In the genomic region with DNA sequence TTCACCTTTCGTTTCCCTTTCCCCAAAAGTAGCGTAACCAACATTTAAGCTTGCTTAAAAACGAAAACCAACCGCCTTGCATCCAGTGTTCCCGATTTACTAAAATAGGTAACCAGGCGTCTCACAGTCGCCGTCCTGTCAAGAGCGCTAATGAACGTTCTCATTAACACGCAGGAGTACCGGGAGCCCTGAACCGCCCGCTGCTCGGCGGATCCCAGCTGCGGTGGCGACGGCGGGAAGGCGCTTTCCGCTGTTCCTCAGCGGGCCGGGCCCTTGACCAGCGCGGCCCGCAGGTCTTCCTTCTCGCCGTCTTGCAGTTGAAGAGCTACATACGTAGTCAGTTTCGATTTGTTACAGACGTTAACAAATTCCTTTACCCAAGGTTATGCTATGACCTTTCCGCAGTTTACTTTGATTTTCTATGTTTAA, we compare ENCODE assay signal across 8 cellular contexts. TPM values are rescaled to one million over a fixed set of nuclear protein-coding genes. Genes with fewer than 3 reads are reported as not detected.
DNase-seq lines count a peak whose midpoint lies in the region; ATAC-seq, FAIRE-seq and TF ChIP-seq lines count a peak whose summit lies in the region.

No MANE protein-coding gene starts in this region.

- 2% methylated on average over 33 of the region's 33 CpGs for WGBS in thymus

- peaks cover 78% of the 10 kb centered on the region for H3K27me3 ChIP-seq in keratinocyte (ENCODE audit: control insufficient read depth, extremely low read depth, insufficient read depth, low read length)
- H3K27me3 ChIP-seq in thymus (ENCODE audit: control insufficient read depth, insufficient read depth), result peaks cover 60% of the 10 kb centered on the region

- TF ChIP-seq CTCF in keratinocyte (optimal IDR thresholded peaks at IDR 0.05 in 1 of 3, IDR thresholded peaks at IDR 0.05 in 1 of 3, conservative IDR thresholded peaks at IDR 0.05 in 1 of 3; ENCODE audit: extremely low read depth in 1 of 3, insufficient read depth in 2 of 3, low read length in 3 of 3) (no peak), GM10266 (IDR thresholded peaks at IDR 0.05; ENCODE audit: control insufficient read depth, insufficient read depth, low read depth, missing control alignments) (no peak)

- dilution Hi-C loops in keratinocyte (cut with MboI; ENCODE audit: extremely low pct_ligation_motif_present, low sequenced_read_pairs), result no loop called here

- no peak overlapping the region for H2AFZ ChIP-seq in keratinocyte (ENCODE audit: control insufficient read depth, low read length)

- H3K27ac ChIP-seq in keratinocyte (ENCODE audit: control insufficient read depth, insufficient read depth, low read length), result no peak overlapping the region
- H3K27ac ChIP-seq in thymus (ENCODE audit: low read depth), result no peak overlapping the region

- intact Hi-C loops in activated T-helper 2 cell treated with anti-CD3 and anti-CD28 coated beads, Interferon-gamma antibody, Interleukin-2, Interleukin-4, amounts not matched to agents 10 μg/mL and 5 μg/mL and 100 μg/mL, durations not matched to agents 14 hours and 24 hours and 36 hours (cut with micrococcal nuclease), result no loop called here

- peak; percentile 60 for DNase-seq in activated CD8-positive, alpha-beta memory T cell treated with anti-CD3 and anti-CD28 coated beads for 24 hours
- DNase-seq in activated CD8-positive, alpha-beta memory T cell treated with anti-CD3 and anti-CD28 coated beads, Interleukin-2, amount 50 U/mL, for 4 hours, result no peak
- no peak for DNase-seq in activated T-helper 2 cell treated with anti-CD3 and anti-CD28 coated beads, Interferon-gamma antibody, Interleukin-2, Interleukin-4, amounts not matched to agents 10 μg/mL and 5 μg/mL and 100 μg/mL, durations not matched to agents 14 hours and 24 hours and 36 hours (ENCODE audit: low spot score)
- DNase-seq in keratinocyte (ENCODE audit: low read depth, low spot score), result no peak
- no peak for DNase-seq in GM10266 (ENCODE audit: extremely low spot score)
- no peak for DNase-seq in KBM-7

- no peak overlapping the region for H3K9ac ChIP-seq in keratinocyte (ENCODE audit: control insufficient read depth, extremely low read depth, insufficient read depth, low read length)

- H3K4me1 ChIP-seq in keratinocyte (ENCODE audit: control insufficient read depth, extremely low read depth, insufficient read depth, low read length), result peaks cover 5% of the 10 kb centered on the region
- H3K4me1 ChIP-seq in thymus (ENCODE audit: control insufficient read depth, insufficient read depth, low read length), result peaks cover 18% of the 10 kb centered on the region

- no peak for ATAC-seq in GM21786 (IDR thresholded peaks at IDR 0.05; ENCODE audit: unreplicated experiment)

- H3K9me3 ChIP-seq in keratinocyte (ENCODE audit: control insufficient read depth, low read depth, low read length), result no peaks in the 10 kb centered on the region
- H3K9me3 ChIP-seq in thymus (ENCODE audit: control insufficient read depth), result peaks cover 2% of the 10 kb centered on the region

- FAIRE-seq in keratinocyte (lab: Jason Lieb, UNC), result no peak

- peaks cover 77% of the 10 kb centered on the region for H3K27me3 Mint-ChIP-seq in activated T-helper 2 cell treated with anti-CD3 and anti-CD28 coated beads, Interferon-gamma antibody, Interleukin-2, Interleukin-4, amounts not matched to agents 10 μg/mL and 5 μg/mL and 100 μg/mL, durations not matched to agents 14 hours and 24 hours and 36 hours (ENCODE audit: low read depth)

- no peaks in the 10 kb centered on the region for H3K36me3 Mint-ChIP-seq in activated T-helper 2 cell treated with anti-CD3 and anti-CD28 coated beads, Interferon-gamma antibody, Interleukin-2, Interleukin-4, amounts not matched to agents 10 μg/mL and 5 μg/mL and 100 μg/mL, durations not matched to agents 14 hours and 24 hours and 36 hours (ENCODE audit: low read depth)

- no peaks in the 10 kb centered on the region for H3K9me3 Mint-ChIP-seq in activated T-helper 2 cell treated with anti-CD3 and anti-CD28 coated beads, Interferon-gamma antibody, Interleukin-2, Interleukin-4, amounts not matched to agents 10 μg/mL and 5 μg/mL and 100 μg/mL, durations not matched to agents 14 hours and 24 hours and 36 hours

- in situ Hi-C loops in KBM-7 (cut with MboI; ENCODE audit: low pct_unique_long_range_greater_than_20kb, low sequenced_read_pairs), result no loop called here

- no peaks in the 10 kb centered on the region for H4K20me1 ChIP-seq in keratinocyte (ENCODE audit: control insufficient read depth, extremely low read depth, insufficient read depth, low read length)

- peak overlapping the region; percentile 67 for H3K4me3 Mint-ChIP-seq in activated T-helper 2 cell treated with anti-CD3 and anti-CD28 coated beads, Interferon-gamma antibody, Interleukin-2, Interleukin-4, amounts not matched to agents 10 μg/mL and 5 μg/mL and 100 μg/mL, durations not matched to agents 14 hours and 24 hours and 36 hours (ENCODE audit: low read depth)

- H3K4me2 ChIP-seq in keratinocyte (ENCODE audit: control insufficient read depth, extremely low read depth, insufficient read depth, low read depth, low read length), result peak overlapping the region; percentile 50

- no peaks in the 10 kb centered on the region for H3K9me1 ChIP-seq in keratinocyte (ENCODE audit: control insufficient read depth, extremely low read depth, insufficient read depth, low read length)

- H3K4me1 Mint-ChIP-seq in activated T-helper 2 cell treated with anti-CD3 and anti-CD28 coated beads, Interferon-gamma antibody, Interleukin-2, Interleukin-4, amounts not matched to agents 10 μg/mL and 5 μg/mL and 100 μg/mL, durations not matched to agents 14 hours and 24 hours and 36 hours (ENCODE audit: low read depth), result peaks cover 13% of the 10 kb centered on the region

- H3K36me3 ChIP-seq in keratinocyte (ENCODE audit: control insufficient read depth in 2 of 2, extremely low read depth in 1 of 2, insufficient read depth in 2 of 2, low read length in 2 of 2) (no peaks in the 10 kb centered on the region), thymus (ENCODE audit: control insufficient read depth, insufficient read depth) (no peaks in the 10 kb centered on the region)

- no peak overlapping the region for H3K27ac Mint-ChIP-seq in activated T-helper 2 cell treated with anti-CD3 and anti-CD28 coated beads, Interferon-gamma antibody, Interleukin-2, Interleukin-4, amounts not matched to agents 10 μg/mL and 5 μg/mL and 100 μg/mL, durations not matched to agents 14 hours and 24 hours and 36 hours

- peak overlapping the region in 1 of 3 experiments; percentile 49 for H3K4me3 ChIP-seq in keratinocyte (ENCODE audit: control insufficient read depth in 2 of 3, extremely low read depth in 1 of 3, insufficient read depth in 2 of 3, low read depth in 1 of 3, low read length in 3 of 3)
- H3K4me3 ChIP-seq in thymus (ENCODE audit: low read length), result peak overlapping the region; percentile 41

- H3K79me2 ChIP-seq in keratinocyte (ENCODE audit: control insufficient read depth, insufficient read depth, low read length), result no peaks in the 10 kb centered on the region

RNA-seq across cellular contexts. Expression of gene OLIG1, which starts 2.0 kb away (rescaled TPM):
- total RNA-seq in activated T-helper 2 cell treated with anti-CD3 and anti-CD28 coated beads, Interferon-gamma antibody, Interleukin-2, Interleukin-4, amounts not matched to agents 10 μg/mL and 5 μg/mL and 100 μg/mL, durations not matched to agents 14 hours and 24 hours and 36 hours, result 0.09 TPM in 1 of 2 replicates, not detected in the other
- polyA plus RNA-seq in keratinocyte, result not detected in 3 replicates
- not detected for polyA plus RNA-seq in keratinocyte (2011; ENCODE audit: low read depth)
- not detected in 2 replicates for polyA plus RNA-seq in keratinocyte (2011; cell fraction: cytosol; rRNA removed)
- polyA plus RNA-seq in keratinocyte (2011; cell fraction: nucleus; rRNA removed), result not detected in 2 replicates
- not detected in 2 replicates for polyA plus RNA-seq in keratinocyte (2012; ENCODE audit: low replicate concordance)
- polyA minus RNA-seq in keratinocyte, result not detected in 3 replicates
- polyA minus RNA-seq in keratinocyte (2011; cell fraction: cytosol; rRNA and poly(A)+ RNA removed), result not detected
- polyA minus RNA-seq in keratinocyte (2011; cell fraction: nucleus; rRNA and poly(A)+ RNA removed), result not detected in 2 replicates
- 0.14 TPM for polyA plus RNA-seq in thymus

RNA-seq across cellular contexts. Expression of gene OLIG2, which starts 46.2 kb away (rescaled TPM):
- not detected in 2 replicates for total RNA-seq in activated T-helper 2 cell treated with anti-CD3 and anti-CD28 coated beads, Interferon-gamma antibody, Interleukin-2, Interleukin-4, amounts not matched to agents 10 μg/mL and 5 μg/mL and 100 μg/mL, durations not matched to agents 14 hours and 24 hours and 36 hours
- not detected in 3 replicates for polyA plus RNA-seq in keratinocyte
- not detected for polyA plus RNA-seq in keratinocyte (2011; ENCODE audit: low read depth)
- not detected in 2 replicates for polyA plus RNA-seq in keratinocyte (2011; cell fraction: cytosol; rRNA removed)
- not detected in 2 replicates for polyA plus RNA-seq in keratinocyte (2011; cell fraction: nucleus; rRNA removed)
- polyA plus RNA-seq in keratinocyte (2012; ENCODE audit: low replicate concordance), result not detected in 2 replicates
- polyA minus RNA-seq in keratinocyte, result not detected in 3 replicates
- not detected for polyA minus RNA-seq in keratinocyte (2011; cell fraction: cytosol; rRNA and poly(A)+ RNA removed)
- polyA minus RNA-seq in keratinocyte (2011; cell fraction: nucleus; rRNA and poly(A)+ RNA removed), result not detected in 2 replicates
- 0.02 TPM for polyA plus RNA-seq in thymus
